In genomic region chr12:15782667-15783066, GRCh38 we compare ENCODE assay signal across 14 cellular contexts.
"Had no signal": no experiment of that assay in that cellular context is flagged by ENCODE, and none has a peak within 500 bp of the region (broad histone marks: within the 10 kb centered on the region; RNA-seq: fewer than 3 reads in every experiment).

No MANE protein-coding gene starts in this region.

- H3K36me3 Mint-ChIP-seq: activated naive CD4-positive, alpha-beta T cell treated with anti-CD3 and anti-CD28 coated beads, Interleukin-2, amount 50 U/mL, for 24 hours had no signal

- H3K4me3 Mint-ChIP-seq: activated naive CD4-positive, alpha-beta T cell treated with anti-CD3 and anti-CD28 coated beads, Interleukin-2, amount 50 U/mL, for 24 hours; endodermal cell; nephron; T-helper 2 cell treated with Interferon-gamma antibody and Interleukin-4, amounts not matched to agents 5 μg/mL and 100 μg/mL, for 36 hours; type B pancreatic cell had no signal

- H3K27me3 ChIP-seq: right lobe of liver, suprapubic skin had no signal

- ATAC-seq: activated CD4-positive, CD25-positive, alpha-beta regulatory T cell treated with anti-CD3 and anti-CD28 coated beads, Interleukin-2, amount 50 U/mL, for 24 hours; psoas muscle; right lobe of liver; stimulated activated naive CD8-positive, alpha-beta T cell treated with anti-CD3 and anti-CD28 coated beads, Interleukin-15, Interleukin-2, amounts not matched to agents 100 U/mL and 50 U/mL, for 24 hours had no signal

- H3K4me3 ChIP-seq: psoas muscle, right lobe of liver, suprapubic skin had no signal

- H3K27ac ChIP-seq: psoas muscle, right lobe of liver, suprapubic skin had no signal

- H3K4me1 Mint-ChIP-seq: activated naive CD4-positive, alpha-beta T cell treated with anti-CD3 and anti-CD28 coated beads, Interleukin-2, amount 50 U/mL, for 24 hours had no signal

- H3K9me3 Mint-ChIP-seq: activated naive CD4-positive, alpha-beta T cell treated with anti-CD3 and anti-CD28 coated beads, Interleukin-2, amount 50 U/mL, for 24 hours; endodermal cell; nephron; T-helper 2 cell treated with Interferon-gamma antibody and Interleukin-4, amounts not matched to agents 5 μg/mL and 100 μg/mL, for 36 hours; type B pancreatic cell had no signal

- H3K9me3 ChIP-seq: psoas muscle, right lobe of liver, suprapubic skin had no signal

- H3K4me1 ChIP-seq: psoas muscle had no signal

- H3K27ac Mint-ChIP-seq: activated naive CD4-positive, alpha-beta T cell treated with anti-CD3 and anti-CD28 coated beads, Interleukin-2, amount 50 U/mL, for 24 hours; endodermal cell; nephron; T-helper 2 cell treated with Interferon-gamma antibody and Interleukin-4, amounts not matched to agents 5 μg/mL and 100 μg/mL, for 36 hours; type B pancreatic cell had no signal

- DNase-seq: anterior cingulate cortex; cerebellar nuclear complex; endodermal cell; occipital lobe; psoas muscle; right lobe of liver; stimulated activated CD4-positive, alpha-beta T cell treated with anti-CD3 and anti-CD28 coated beads, Interleukin-12 subunit alpha, Interleukin-12 subunit beta, amount 100 ng/mL, for 4 hours; stimulated activated naive CD8-positive, alpha-beta T cell treated with anti-CD3 and anti-CD28 coated beads, Interleukin-15, Interleukin-2, amounts not matched to agents 100 U/mL and 50 U/mL, for 24 hours had no signal

- H3K36me3 ChIP-seq: right lobe of liver, suprapubic skin had no signal
